In the genomic region with DNA sequence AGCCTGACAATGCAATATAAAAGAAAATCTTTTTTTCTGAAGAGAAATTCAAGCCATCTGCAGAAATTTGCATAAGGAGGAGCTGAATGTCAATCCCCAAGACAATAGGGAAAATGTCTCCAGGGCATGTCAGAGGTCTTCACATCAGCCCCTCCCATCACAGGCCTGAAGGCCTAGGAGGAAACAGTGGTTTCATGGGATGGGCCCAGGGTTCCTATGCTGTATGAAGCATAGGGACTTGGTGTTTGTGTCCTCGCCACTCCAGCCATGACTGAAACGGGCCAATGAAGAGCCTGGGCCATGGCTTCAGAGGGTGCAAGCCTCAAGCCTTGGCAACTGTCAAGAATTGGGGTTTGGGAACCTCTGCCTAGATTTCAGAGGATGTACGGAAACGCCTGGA, we compare ENCODE assay signal across 38 cellular contexts.
"Had no signal": no experiment of that assay in that cellular context is flagged by ENCODE, and none has a peak within 500 bp of the region (broad histone marks: within the 10 kb centered on the region; RNA-seq: fewer than 3 reads in every experiment).

No MANE protein-coding gene starts in this region.

- H3K36me3 ChIP-seq: adrenal gland, ascending aorta, brain microvascular endothelial cell, breast epithelium, cardiac muscle cell had no signal

- H3K9me3 ChIP-seq: adrenal gland, ascending aorta, body of pancreas, breast epithelium had no signal

- H3K4me1 ChIP-seq: adrenal gland, ascending aorta, body of pancreas, breast epithelium had no signal

- DNase-seq: activated effector memory CD4-positive, alpha-beta T cell treated with anti-CD3 and anti-CD28 coated beads, Interleukin-2, amount 50 U/mL, for 16 hours; activated effector memory CD4-positive, alpha-beta T cell treated with Interleukin-2 at 50 U/mL for 16 hours; activated gamma-delta T cell; activated gamma-delta T cell treated with Interleukin-2 at 50 U/mL for 16 hours; activated naive CD4-positive, alpha-beta T cell; activated naive CD4-positive, alpha-beta T cell treated with anti-CD3 and anti-CD28 coated beads for 36 hours; activated naive CD4-positive, alpha-beta T cell treated with anti-CD3 and anti-CD28 coated beads, Interleukin-2, amount 10 ng/mL, durations not matched to agents 7 days and 5 days; activated naive CD4-positive, alpha-beta T cell treated with anti-CD3 and anti-CD28 coated beads, Interleukin-2, amount 50 U/mL, for 16 hours; activated naive CD4-positive, alpha-beta T cell treated with Interleukin-2 at 50 U/mL for 16 hours; activated naive CD8-positive, alpha-beta T cell treated with anti-CD3 and anti-CD28 coated beads for 36 hours; activated naive CD8-positive, alpha-beta T cell treated with anti-CD3 and anti-CD28 coated beads, Interleukin-2, amount 10 ng/mL, durations not matched to agents 7 days and 5 days; activated naive CD8-positive, alpha-beta T cell treated with anti-CD3 and anti-CD28 coated beads, Interleukin-2, amount 50 U/mL, for 24 hours; activated T-cell treated with anti-CD3 and anti-CD28 coated beads, Interleukin-2, amount 50 U/mL, for 1 hour; activated T-cell treated with anti-CD3 and anti-CD28 coated beads, Interleukin-2, amount 50 U/mL, for 24 hours; activated T-cell treated with anti-CD3 and anti-CD28 coated beads, Interleukin-2, amount 50 U/mL, for 4 hours; activated T-cell treated with anti-CD3 and anti-CD28 coated beads, Interleukin-2, amount 50 U/mL, for 48 hours; activated T-cell treated with anti-CD3 and anti-CD28 coated beads, Interleukin-2, amount 50 U/mL, for 72 hours; adrenal gland; amniotic stem cell; amygdala; anterior cingulate cortex; aorta; body of pancreas; brain microvascular endothelial cell; caudate nucleus; central memory CD4-positive, alpha-beta T cell; cerebellar nuclear complex had no signal

- H3K9me3 Mint-ChIP-seq: activated naive CD4-positive, alpha-beta T cell treated with anti-CD3 and anti-CD28 coated beads, Interleukin-2, amount 50 U/mL, for 24 hours; activated naive CD8-positive, alpha-beta T cell treated with anti-CD3 and anti-CD28 coated beads for 36 hours; activated naive CD8-positive, alpha-beta T cell treated with anti-CD3 and anti-CD28 coated beads, Interleukin-2, amount 10 ng/mL, durations not matched to agents 7 days and 5 days; activated T-helper 2 cell treated with anti-CD3 and anti-CD28 coated beads, Interferon-gamma antibody, Interleukin-2, Interleukin-4, amounts not matched to agents 10 μg/mL and 5 μg/mL and 100 μg/mL, durations not matched to agents 14 hours and 24 hours and 36 hours; central memory CD8-positive, alpha-beta T cell had no signal

- H3K27ac Mint-ChIP-seq: activated naive CD4-positive, alpha-beta T cell treated with anti-CD3 and anti-CD28 coated beads for 36 hours; activated naive CD4-positive, alpha-beta T cell treated with anti-CD3 and anti-CD28 coated beads, Interleukin-2, amount 10 ng/mL, durations not matched to agents 7 days and 5 days; activated naive CD4-positive, alpha-beta T cell treated with anti-CD3 and anti-CD28 coated beads, Interleukin-2, amount 50 U/mL, for 24 hours; activated naive CD4-positive, alpha-beta T cell treated with anti-CD3 and anti-CD28 coated beads, Interleukin-2, amount 50 U/mL, for 72 hours; activated naive CD8-positive, alpha-beta T cell; activated naive CD8-positive, alpha-beta T cell treated with anti-CD3 and anti-CD28 coated beads for 36 hours; activated naive CD8-positive, alpha-beta T cell treated with anti-CD3 and anti-CD28 coated beads, Interleukin-2, amount 10 ng/mL, durations not matched to agents 7 days and 5 days; activated naive CD8-positive, alpha-beta T cell treated with anti-CD3 and anti-CD28 coated beads, Interleukin-2, amount 50 U/mL, for 24 hours; activated T-cell treated with anti-CD3 and anti-CD28 coated beads, Interleukin-2, amount 50 U/mL, for 24 hours; activated T-cell treated with anti-CD3 and anti-CD28 coated beads, Interleukin-2, amount 50 U/mL, for 72 hours; activated T-helper 1 cell treated with anti-CD3 and anti-CD28 coated beads, Interleukin-12 subunit alpha, Interleukin-12 subunit beta, Interleukin-2, Interleukin-4 antibody, amounts not matched to agents 30 ng/mL and 10 ng/mL and 1 ng/mL, durations not matched to agents 14 hours and 24 hours and 36 hours; activated T-helper 17 cell treated with anti-CD3 and anti-CD28 coated beads, Interleukin-2, amount 50 U/mL, for 72 hours; activated T-helper 2 cell treated with anti-CD3 and anti-CD28 coated beads, Interferon-gamma antibody, Interleukin-2, Interleukin-4, amounts not matched to agents 10 μg/mL and 5 μg/mL and 100 μg/mL, durations not matched to agents 14 hours and 24 hours and 36 hours; brain had no signal

- H3K4me3 ChIP-seq: adrenal gland, ascending aorta, body of pancreas, breast epithelium, cardiac muscle cell had no signal

- H3K27me3 ChIP-seq: adrenal gland, ascending aorta, body of pancreas, brain microvascular endothelial cell, breast epithelium had no signal

- H3K4me3 Mint-ChIP-seq: activated naive CD4-positive, alpha-beta T cell treated with anti-CD3 and anti-CD28 coated beads for 36 hours; activated naive CD4-positive, alpha-beta T cell treated with anti-CD3 and anti-CD28 coated beads, Interleukin-2, amount 10 ng/mL, durations not matched to agents 7 days and 5 days; activated naive CD4-positive, alpha-beta T cell treated with anti-CD3 and anti-CD28 coated beads, Interleukin-2, amount 50 U/mL, for 24 hours; activated naive CD8-positive, alpha-beta T cell; activated naive CD8-positive, alpha-beta T cell treated with anti-CD3 and anti-CD28 coated beads for 36 hours; activated naive CD8-positive, alpha-beta T cell treated with anti-CD3 and anti-CD28 coated beads, Interleukin-2, amount 10 ng/mL, durations not matched to agents 7 days and 5 days; activated naive CD8-positive, alpha-beta T cell treated with anti-CD3 and anti-CD28 coated beads, Interleukin-2, amount 50 U/mL, for 24 hours; activated T-cell treated with anti-CD3 and anti-CD28 coated beads, Interleukin-2, amount 50 U/mL, for 24 hours; activated T-cell treated with anti-CD3 and anti-CD28 coated beads, Interleukin-2, amount 50 U/mL, for 4 hours; activated T-cell treated with anti-CD3 and anti-CD28 coated beads, Interleukin-2, amount 50 U/mL, for 72 hours; activated T-helper 1 cell treated with anti-CD3 and anti-CD28 coated beads, Interleukin-12 subunit alpha, Interleukin-12 subunit beta, Interleukin-2, Interleukin-4 antibody, amounts not matched to agents 30 ng/mL and 10 ng/mL and 1 ng/mL, durations not matched to agents 14 hours and 24 hours and 36 hours; activated T-helper 17 cell treated with anti-CD3 and anti-CD28 coated beads, Interleukin-2, amount 50 U/mL, for 72 hours; brain; central memory CD8-positive, alpha-beta T cell had no signal

- H3K27ac ChIP-seq: adrenal gland, ascending aorta, body of pancreas, brain microvascular endothelial cell, breast epithelium, cardiac muscle cell had no signal

- ATAC-seq: activated naive CD4-positive, alpha-beta T cell treated with anti-CD3 and anti-CD28 coated beads, Interleukin-2, amount 50 U/mL, for 72 hours; activated naive CD8-positive, alpha-beta T cell treated with anti-CD3 and anti-CD28 coated beads, Interleukin-2, amount 50 U/mL, for 24 hours; activated T-cell treated with anti-CD3 and anti-CD28 coated beads, Interleukin-2, amount 50 U/mL, for 4 hours; activated T-cell treated with anti-CD3 and anti-CD28 coated beads, Interleukin-2, amount 50 U/mL, for 72 hours; activated T-helper 17 cell treated with anti-CD3 and anti-CD28 coated beads, Interleukin-2, amount 50 U/mL, for 72 hours; body of pancreas had no signal

- H3K4me1 Mint-ChIP-seq: activated naive CD4-positive, alpha-beta T cell treated with anti-CD3 and anti-CD28 coated beads, Interleukin-2, amount 10 ng/mL, durations not matched to agents 7 days and 5 days; activated naive CD8-positive, alpha-beta T cell treated with anti-CD3 and anti-CD28 coated beads for 36 hours; activated naive CD8-positive, alpha-beta T cell treated with anti-CD3 and anti-CD28 coated beads, Interleukin-2, amount 10 ng/mL, durations not matched to agents 7 days and 5 days; activated naive CD8-positive, alpha-beta T cell treated with anti-CD3 and anti-CD28 coated beads, Interleukin-2, amount 50 U/mL, for 24 hours; activated T-helper 17 cell treated with anti-CD3 and anti-CD28 coated beads, Interleukin-2, amount 50 U/mL, for 72 hours; central memory CD8-positive, alpha-beta T cell had no signal

- H3K36me3 Mint-ChIP-seq: activated naive CD4-positive, alpha-beta T cell treated with anti-CD3 and anti-CD28 coated beads, Interleukin-2, amount 10 ng/mL, durations not matched to agents 7 days and 5 days; activated naive CD4-positive, alpha-beta T cell treated with anti-CD3 and anti-CD28 coated beads, Interleukin-2, amount 50 U/mL, for 24 hours; activated naive CD4-positive, alpha-beta T cell treated with anti-CD3 and anti-CD28 coated beads, Interleukin-2, amount 50 U/mL, for 72 hours; activated naive CD8-positive, alpha-beta T cell treated with anti-CD3 and anti-CD28 coated beads for 36 hours; activated naive CD8-positive, alpha-beta T cell treated with anti-CD3 and anti-CD28 coated beads, Interleukin-2, amount 10 ng/mL, durations not matched to agents 7 days and 5 days; brain had no signal

- H3K27me3 Mint-ChIP-seq: activated naive CD4-positive, alpha-beta T cell treated with anti-CD3 and anti-CD28 coated beads, Interleukin-2, amount 10 ng/mL, durations not matched to agents 7 days and 5 days; activated naive CD4-positive, alpha-beta T cell treated with anti-CD3 and anti-CD28 coated beads, Interleukin-2, amount 50 U/mL, for 24 hours; activated naive CD8-positive, alpha-beta T cell; activated naive CD8-positive, alpha-beta T cell treated with anti-CD3 and anti-CD28 coated beads for 36 hours; activated naive CD8-positive, alpha-beta T cell treated with anti-CD3 and anti-CD28 coated beads, Interleukin-2, amount 10 ng/mL, durations not matched to agents 7 days and 5 days; activated naive CD8-positive, alpha-beta T cell treated with anti-CD3 and anti-CD28 coated beads, Interleukin-2, amount 50 U/mL, for 24 hours; activated T-cell treated with anti-CD3 and anti-CD28 coated beads, Interleukin-2, amount 50 U/mL, for 24 hours; activated T-helper 17 cell treated with anti-CD3 and anti-CD28 coated beads, Interleukin-2, amount 50 U/mL, for 72 hours; central memory CD8-positive, alpha-beta T cell had no signal
